Comparison of ENCODE assay signal across 12 cellular contexts in the genomic region with DNA sequence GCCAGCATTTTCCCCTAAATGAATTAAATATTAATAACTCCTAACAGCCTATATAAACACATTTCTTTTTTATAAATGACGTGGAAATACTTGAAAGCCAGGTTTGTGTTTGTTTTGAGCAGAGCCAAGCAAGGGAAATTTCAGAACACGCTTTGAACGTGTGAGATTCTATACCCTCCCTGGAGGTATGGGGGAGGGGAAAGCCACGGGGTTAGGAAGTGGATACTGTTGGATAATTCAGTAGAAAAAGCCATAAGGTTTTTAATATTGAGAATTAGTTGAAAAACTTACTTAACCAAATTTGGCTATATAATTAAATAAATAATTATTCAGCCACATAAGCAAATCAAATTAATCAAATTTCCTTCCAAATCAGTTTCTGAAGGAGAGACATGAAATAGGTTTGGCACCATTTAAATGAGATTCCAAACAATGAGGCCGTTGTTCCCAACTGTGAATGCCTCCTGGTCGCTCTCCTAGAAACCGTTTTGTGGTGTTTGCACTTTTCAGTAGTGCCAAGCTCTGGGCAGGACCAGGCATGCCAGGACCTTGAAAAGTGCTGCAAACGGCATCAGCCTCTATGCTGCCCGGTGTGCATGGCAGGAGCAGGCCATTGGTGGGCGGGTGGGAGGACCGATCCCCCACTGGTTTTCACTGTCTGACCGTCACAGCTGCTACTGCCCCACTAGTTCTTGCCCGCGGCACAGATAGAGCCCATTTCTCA.
DNase-seq lines count a peak whose midpoint lies in the region; ATAC-seq and TF ChIP-seq lines count a peak whose summit lies in the region.
"Had no signal": no experiment of that assay in that cellular context is flagged by ENCODE, and none has a peak within 500 bp of the region (broad histone marks: within the 10 kb centered on the region; RNA-seq: fewer than 3 reads in every experiment).

No MANE protein-coding gene starts in this region.

- no peak overlapping the region for H3T11ph ChIP-seq in H9 (ENCODE audit: low read length)

- H3K56ac ChIP-seq in H9 (ENCODE audit: insufficient read length, low read depth, low read length): no peak overlapping the region

- H3K9me3 ChIP-seq in H9 (ENCODE audit: control insufficient read depth, low read depth, low read length) (no peaks in the 10 kb centered on the region), sigmoid colon (no peaks in the 10 kb centered on the region), tibial nerve (peaks cover 0 to 7% (median 0%) of the 10 kb centered on the region in 4 donors)
- H3K9me3 ChIP-seq: transverse colon had no signal

- H4K5ac ChIP-seq in H9 (ENCODE audit: insufficient read length, low read depth, low read length): no peak overlapping the region

- no CpG with 5 or more reads among the region's 14 CpGs for WGBS in H9 (ENCODE audit: extremely low coverage, insufficient read length, low lambda C conversion rate)
- 27 to 65% methylated on average over 14 of the region's 14 CpGs for WGBS in sigmoid colon, 2 donors
- WGBS in tibial nerve, 2 donors: 43 to 45% methylated on average over 14 of the region's 14 CpGs

- H4K91ac ChIP-seq in H9 (ENCODE audit: insufficient read length, low read depth, low read length): no peak overlapping the region

- H2BK120ac ChIP-seq in H9 (ENCODE audit: low read depth, low read length, poor library complexity, severe bottlenecking): no peak overlapping the region

- no peak overlapping the region for H2AFZ ChIP-seq in H9 (ENCODE audit: low read length)

- H3K36me3 ChIP-seq in sigmoid colon: no peaks in the 10 kb centered on the region
- no peaks in the 10 kb centered on the region for H3K36me3 ChIP-seq in tibial nerve
- H3K36me3 ChIP-seq: transverse colon had no signal

- H3K18ac ChIP-seq in H9 (ENCODE audit: insufficient read length, low read depth, low read length): no peak overlapping the region

- H3K27me3 ChIP-seq in H9 (ENCODE audit: insufficient read depth, low read length) (no peaks in the 10 kb centered on the region), sigmoid colon (no peaks in the 10 kb centered on the region), tibial nerve (no peaks in the 10 kb centered on the region)
- H3K27me3 ChIP-seq: transverse colon had no signal

- DNase-seq in H9: peak; percentile 61
- peak; percentile 51 to 60 for DNase-seq in NCI-H446 (lab: John Stamatoyannopoulos, UW)
- DNase-seq in choroid plexus epithelial cell (ENCODE audit: low read depth): peak; percentile 2
- DNase-seq in occipital lobe (lab: John Stamatoyannopoulos, UW): peak; percentile 6
- DNase-seq in sigmoid colon: no peak
- no peak for DNase-seq in tibial nerve (ENCODE audit: low spot score in 2 of 2)
- DNase-seq in GOT3 (lab: John Stamatoyannopoulos, UW): no peak
- DNase-seq: DND-41, T-helper 17 cell, transverse colon had no signal

- H3K36me3 Mint-ChIP-seq in H9 (ENCODE audit: insufficient read depth in 1 of 3, low read depth in 3 of 3): peaks cover 0 to 12% (median 7%) of the 10 kb centered on the region in 3 experiments; a peak in 3 of 7 replicates

- H3K4me1 Mint-ChIP-seq in H9: no peaks in the 10 kb centered on the region
- H3K4me1 Mint-ChIP-seq: memory B cell had no signal

- no peak overlapping the region for H3K14ac ChIP-seq in H9 (ENCODE audit: insufficient read depth, low read length)

- H3K27ac ChIP-seq in H9 (ENCODE audit: insufficient read length, low read depth, low read length): no peak overlapping the region
- no peak overlapping the region for H3K27ac ChIP-seq in sigmoid colon
- H3K27ac ChIP-seq in tibial nerve: peak overlapping the region in 1 of 4 donors; percentile 2
- H3K27ac ChIP-seq: transverse colon had no signal

- H3K27me3 Mint-ChIP-seq in H9 (ENCODE audit: low read depth): peaks cover 5% of the 10 kb centered on the region
- H3K27me3 Mint-ChIP-seq: T-helper 17 cell had no signal

- no peaks in the 10 kb centered on the region for H4K20me1 ChIP-seq in H9 (ENCODE audit: control insufficient read depth, insufficient read depth, insufficient read length)

- TF ChIP-seq POLR2A in sigmoid colon (IDR thresholded peaks at IDR 0.05): no peak
- no peak for TF ChIP-seq POLR2A in tibial nerve (IDR thresholded peaks at IDR 0.05)

- H4K8ac ChIP-seq in H9 (replicated peaks; ENCODE audit: insufficient read length, low read depth, low read length): no peak overlapping the region

- no peak overlapping the region for H3K9ac ChIP-seq in H9 (ENCODE audit: extremely low read depth, insufficient read length, low read length)

- TF ChIP-seq CTCF in H9 (conservative IDR thresholded peaks at IDR 0.05) (no peak), choroid plexus epithelial cell (conservative IDR thresholded peaks at IDR 0.05; ENCODE audit: low read depth, low read length) (no peak), sigmoid colon (IDR thresholded peaks at IDR 0.05) (no peak), tibial nerve (IDR thresholded peaks at IDR 0.05) (no peak)

- no peak overlapping the region for H2AK5ac ChIP-seq in H9 (ENCODE audit: insufficient read length, low read length)

- TF ChIP-seq EP300 in sigmoid colon (IDR thresholded peaks at IDR 0.05) (no peak), tibial nerve (IDR thresholded peaks at IDR 0.05) (no peak)

- no peak overlapping the region for H3K4me2 ChIP-seq in H9 (ENCODE audit: insufficient read depth, insufficient read length, low read length)

- no peak for ATAC-seq in HG02642 (IDR thresholded peaks at IDR 0.05; ENCODE audit: poor library complexity, unreplicated experiment)
- ATAC-seq: T-helper 17 cell had no signal

- H3K4me3 ChIP-seq in choroid plexus epithelial cell (ENCODE audit: low read depth, low read length): no peak overlapping the region
- H3K4me3 ChIP-seq in sigmoid colon: no peak overlapping the region
- no peak overlapping the region for H3K4me3 ChIP-seq in tibial nerve
- H3K4me3 ChIP-seq: transverse colon had no signal

- no peak overlapping the region for H3K27ac Mint-ChIP-seq in H9
- H3K27ac Mint-ChIP-seq: memory B cell, T-helper 17 cell had no signal

- no peak overlapping the region for H3K4ac ChIP-seq in H9 (ENCODE audit: low read depth, low read length)

- peaks cover 48 to 84% of the 10 kb centered on the region in 2 experiments for H3K9me3 Mint-ChIP-seq in H9
- H3K9me3 Mint-ChIP-seq: memory B cell had no signal

- H3K79me1 ChIP-seq in H9 (ENCODE audit: insufficient read depth, low read depth, low read length, poor library complexity, severe bottlenecking): no peaks in the 10 kb centered on the region

- no peak overlapping the region for H3K23ac ChIP-seq in H9 (ENCODE audit: insufficient read length, low read depth, low read length)

- no peak overlapping the region for H2BK15ac ChIP-seq in H9 (ENCODE audit: low read depth, low read length)

- no peak overlapping the region for H2BK20ac ChIP-seq in H9 (ENCODE audit: low read depth, low read length, poor library complexity, severe bottlenecking)

- no peaks in the 10 kb centered on the region for H3K79me2 ChIP-seq in H9 (ENCODE audit: insufficient read depth, low read length)

- peak overlapping the region in 1 of 2 experiments; percentile 14; a peak in 1 of 5 replicates for H3K4me3 Mint-ChIP-seq in H9
- H3K4me3 Mint-ChIP-seq: memory B cell, T-helper 17 cell had no signal

- intact Hi-C loops in sigmoid colon (cut with DNase I): no loop called here

- H3K23me2 ChIP-seq in H9 (ENCODE audit: insufficient read length, low read depth, low read length, poor library complexity, severe bottlenecking): no peaks in the 10 kb centered on the region

- H2BK12ac ChIP-seq in H9 (ENCODE audit: insufficient read length, low read depth, low read length): no peak overlapping the region

- H3K4me1 ChIP-seq in H9 (ENCODE audit: insufficient read depth, low read length) (no peaks in the 10 kb centered on the region), sigmoid colon (no peaks in the 10 kb centered on the region), tibial nerve (no peaks in the 10 kb centered on the region)
- H3K4me1 ChIP-seq: transverse colon had no signal

- no peak overlapping the region for H2BK5ac ChIP-seq in H9 (ENCODE audit: insufficient read length, low read length)

Comparison
In these comparisons a context has a peak if more than half of its experiments do, and no peak if none do; other contexts are left out.
1. DNase-seq: peak in H9 (single experiment), NCI-H446 (2 of 2), choroid plexus epithelial cell (single experiment) and occipital lobe (single experiment); none in sigmoid colon (single experiment), tibial nerve (0 of 2) and GOT3 (single experiment).